Comparison of ENCODE assay signal across 20 cellular contexts in the genomic region with DNA sequence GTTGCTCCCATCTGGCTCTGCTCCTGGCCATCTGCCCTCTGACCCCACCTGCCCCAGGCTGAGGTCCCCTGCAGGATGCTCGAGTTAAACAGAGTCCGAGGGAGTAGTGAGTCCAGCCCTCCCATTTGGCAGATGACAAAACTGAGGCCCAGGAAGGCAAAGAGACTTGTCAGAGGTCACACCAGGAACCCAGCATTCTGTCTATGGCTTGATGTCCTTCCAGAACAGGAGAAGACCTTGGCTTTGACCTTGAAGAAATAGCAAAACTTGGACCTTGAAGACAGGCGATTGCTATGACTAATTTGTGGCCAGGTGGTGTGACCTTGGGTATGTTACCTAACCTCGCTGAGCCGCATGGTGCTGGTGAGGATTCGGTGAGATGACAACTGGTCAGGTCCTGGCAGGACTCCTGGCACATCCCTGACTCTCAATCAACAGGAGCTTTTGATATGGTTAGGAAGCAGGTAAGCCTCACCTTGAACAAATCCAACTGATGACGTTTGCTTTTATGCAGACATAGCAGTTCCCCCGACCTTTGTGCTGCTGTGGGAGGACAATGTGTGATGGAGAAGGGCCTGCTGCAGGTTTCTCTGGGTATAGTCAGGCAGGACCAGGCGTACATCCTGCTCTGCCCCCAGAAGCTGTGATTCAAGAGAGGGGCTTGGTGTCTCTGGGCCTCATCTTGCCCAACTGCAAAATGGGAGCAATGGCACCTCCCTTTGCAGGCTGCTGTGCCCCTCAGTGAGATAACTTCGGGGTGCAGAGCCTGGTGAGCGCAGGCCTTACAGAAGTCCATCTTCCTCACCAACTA.
DNase-seq lines count a peak whose midpoint lies in the region; ATAC-seq, FAIRE-seq and TF ChIP-seq lines count a peak whose summit lies in the region.
"Had no signal": no experiment of that assay in that cellular context is flagged by ENCODE, and none has a peak within 500 bp of the region (broad histone marks: within the 10 kb centered on the region; RNA-seq: fewer than 3 reads in every experiment).

No MANE protein-coding gene starts in this region.

- peak overlapping the region; percentile 82 for H3K27ac Mint-ChIP-seq in neural progenitor cell

- no peak overlapping the region for H4K91ac ChIP-seq in H1 (replicated peaks; ENCODE audit: insufficient read length, low read length)

- H3K36me3 ChIP-seq in Panc1 (ENCODE audit: control insufficient read depth, insufficient read depth, low read length) (no peaks in the 10 kb centered on the region), H1 (ENCODE audit: control insufficient read depth in 2 of 4, insufficient read depth in 4 of 4, low read length in 3 of 4) (no peaks in the 10 kb centered on the region; a peak in 1 of 8 replicates), neural progenitor cell (no peaks in the 10 kb centered on the region), aorta (ENCODE audit: control insufficient read depth in 1 of 2, insufficient read depth in 2 of 2, low read length in 1 of 2) (no peaks in the 10 kb centered on the region), SJCRH30 (no peaks in the 10 kb centered on the region)
- H3K36me3 ChIP-seq: esophagus squamous epithelium, heart right ventricle, stomach had no signal

- BruUV-seq in Panc1 (replicated peaks; lab: Mats Ljungman, UMichigan) = no TSS peak

- H3K79me2 ChIP-seq in H1 (ENCODE audit: control insufficient read depth in 1 of 2, insufficient read depth in 2 of 2, low read length in 2 of 2) (no peaks in the 10 kb centered on the region), neural progenitor cell (ENCODE audit: low read depth) (no peaks in the 10 kb centered on the region)

- no peak overlapping the region for H2BK5ac ChIP-seq in H1 (ENCODE audit: low read depth, low read length)

- H4K20me1 ChIP-seq in H1 (replicated peaks in 1 of 2; ENCODE audit: control insufficient read depth in 1 of 2, insufficient read depth in 2 of 2, low read length in 2 of 2) (no peaks in the 10 kb centered on the region), neural progenitor cell (ENCODE audit: low read depth) (no peaks in the 10 kb centered on the region)

- no peak overlapping the region; the same call in 1 of the 2 replicates for H2BK12ac ChIP-seq in H1 (ENCODE audit: low read depth, low read length)

- H3K9ac ChIP-seq in H1 (replicated peaks in 1 of 4; ENCODE audit: extremely low read depth in 1 of 4, low read depth in 3 of 4, low read length in 3 of 4) (no peak overlapping the region; a peak in 1 of 7 replicates), neural progenitor cell (no peak overlapping the region)

- intact Hi-C loops in Panc1 (cut with micrococcal nuclease; ENCODE audit: unreplicated experiment) = no loop called here
- intact Hi-C loops in aorta (cut with DNase I) = no loop called here

- H3K4me3 Mint-ChIP-seq in neural progenitor cell = no peak overlapping the region
- H3K4me3 Mint-ChIP-seq: neural crest cell had no signal

- H3K9me3 Mint-ChIP-seq in neural progenitor cell = peaks cover 4% of the 10 kb centered on the region
- H3K9me3 Mint-ChIP-seq: neural crest cell had no signal

- H3K27me3 ChIP-seq in Panc1 (ENCODE audit: control insufficient read depth, insufficient read depth, low read length) (no peaks in the 10 kb centered on the region), H1 (replicated peaks in 1 of 4; ENCODE audit: control insufficient read depth in 3 of 4, extremely low read depth in 1 of 4, insufficient read depth in 3 of 4, low read length in 3 of 4) (peaks cover 0 to 2% (median 0%) of the 10 kb centered on the region in 4 experiments; a peak in 1 of 7 replicates), neural progenitor cell (no peaks in the 10 kb centered on the region), aorta (ENCODE audit: control insufficient read depth in 1 of 2, insufficient read depth in 2 of 2, low read length in 1 of 2) (no peaks in the 10 kb centered on the region), SJCRH30 (peaks cover 24% of the 10 kb centered on the region)
- H3K27me3 ChIP-seq: esophagus squamous epithelium, heart right ventricle, stomach had no signal

- H2BK15ac ChIP-seq in H1 (ENCODE audit: low read length) = peak overlapping the region; percentile 5; the same call in 1 of the 2 replicates

- no peak for FAIRE-seq in H1 (lab: Jason Lieb, UNC)
- FAIRE-seq: HTR-8/SVneo had no signal

- 86% methylated on average over 11 of the region's 11 CpGs; no CpG with 5 or more reads in 1 of the 2 experiments for WGBS in H1 (ENCODE audit: extremely low coverage in 1 of 2, insufficient coverage in 1 of 2, insufficient read length in 1 of 2, insufficient replicate concordance in 2 of 2, low coverage in 1 of 2, low lambda C conversion rate in 2 of 2, missing lambda C conversion rate in 1 of 2), 2 experiments
- 89 to 91% methylated on average over 11 of the region's 11 CpGs for WGBS in aorta, 2 donors

- no peak overlapping the region for H3K4me2 ChIP-seq in H1 (ENCODE audit: insufficient read depth in 1 of 2, low read depth in 2 of 2, low read length in 2 of 2)
- H3K4me2 ChIP-seq in neural progenitor cell = no peak overlapping the region

- peaks cover 19% of the 10 kb centered on the region for H3K27me3 Mint-ChIP-seq in neural progenitor cell (ENCODE audit: insufficient read depth, low read depth)

- CTCF ChIA-PET in Panc1 (lab: Charles Lee) = interaction anchor here (0.5 to 0.6 kb wide), 2 partner anchors 45 to 122 kb away, joined by 4 to 6 read pairs; no protein-coding TSS in a partner anchor
- CTCF ChIA-PET in H1 (lab: Charles Lee; ENCODE audit: partially characterized antibody) = interaction anchor here (1.1 kb wide), 1 partner anchor 14 kb away, joined by 3 read pairs; no protein-coding TSS in a partner anchor

- H2BK120ac ChIP-seq in H1 (replicated peaks; ENCODE audit: low read depth, low read length) = no peak overlapping the region

- H3K23ac ChIP-seq in H1 (ENCODE audit: insufficient read length) = no peak overlapping the region

- no peaks in the 10 kb centered on the region for H3K36me3 Mint-ChIP-seq in neural progenitor cell

- no peak overlapping the region for H4K8ac ChIP-seq in H1 (ENCODE audit: extremely low read depth, insufficient read depth, low read length)

- ATAC-seq in Panc1 (no peak), aorta (ENCODE audit: low FRiP score) (no peak)

- no peak overlapping the region for H3K56ac ChIP-seq in H1 (replicated peaks; ENCODE audit: insufficient read length, low read depth, low read length)

- H3K27ac ChIP-seq in Panc1 (ENCODE audit: low read length) (peak overlapping the region; percentile 59; the same call in 1 of the 2 replicates), H1 (ENCODE audit: low read depth, low read length) (no peak overlapping the region), neural progenitor cell (no peak overlapping the region), aorta (ENCODE audit: low read depth in 1 of 2, low read length in 2 of 2) (no peak overlapping the region), SJCRH30 (no peak overlapping the region)
- H3K27ac ChIP-seq: 22Rv1 had no signal

- peak overlapping the region; percentile 86; the same call in 1 of the 2 replicates for H2BK20ac ChIP-seq in H1 (ENCODE audit: low read length)

- no peak overlapping the region for H3K4ac ChIP-seq in H1 (replicated peaks; ENCODE audit: insufficient read length, low read depth, low read length)

- H3K9me3 ChIP-seq in Panc1 (ENCODE audit: control insufficient read depth, insufficient read depth, low read depth, low read length) = no peaks in the 10 kb centered on the region
- no peaks in the 10 kb centered on the region for H3K9me3 ChIP-seq in H1 (ENCODE audit: insufficient read depth in 2 of 2, low read depth in 1 of 2, low read length in 1 of 2)
- H3K9me3 ChIP-seq in neural progenitor cell (ENCODE audit: low read depth) = no peaks in the 10 kb centered on the region
- H3K9me3 ChIP-seq in aorta (ENCODE audit: control insufficient read depth, low read length) = no peaks in the 10 kb centered on the region
- H3K9me3 ChIP-seq in SJCRH30 (replicated peaks) = 0 out of 2 replicates have a peak, but pooled peaks cover 2% of the 10 kb centered on the region
- H3K9me3 ChIP-seq: esophagus squamous epithelium, heart right ventricle, stomach had no signal

- H2AFZ ChIP-seq in H1 (ENCODE audit: low read length) (no peak overlapping the region), neural progenitor cell (replicated peaks) (no peak overlapping the region)

- TF ChIP-seq EP300 in H1 (IDR thresholded peaks at IDR 0.05; ENCODE audit: borderline replicate concordance in 1 of 2, low read depth in 2 of 2, low read length in 2 of 2) = no peak

- H2AK5ac ChIP-seq in H1 (ENCODE audit: low read depth, low read length) = no peak overlapping the region

- no peak overlapping the region for H3K14ac ChIP-seq in H1 (ENCODE audit: insufficient read length)

- H3K23me2 ChIP-seq in H1 (ENCODE audit: low read depth, low read length) = no peaks in the 10 kb centered on the region

- H3K4me1 ChIP-seq in Panc1 (ENCODE audit: control insufficient read depth, insufficient read depth, low read length) = peaks cover 12% of the 10 kb centered on the region
- H3K4me1 ChIP-seq in H1 (replicated peaks in 1 of 4; ENCODE audit: control insufficient read depth in 3 of 4, insufficient read depth in 4 of 4, low read length in 3 of 4) = peaks cover 0 to 2% (median 0%) of the 10 kb centered on the region in 4 experiments; a peak in 2 of 7 replicates
- peaks cover 6% of the 10 kb centered on the region for H3K4me1 ChIP-seq in neural progenitor cell
- H3K4me1 ChIP-seq in aorta (ENCODE audit: control insufficient read depth in 1 of 2, insufficient read depth in 2 of 2, low read length in 2 of 2) = no peaks in the 10 kb centered on the region
- no peaks in the 10 kb centered on the region for H3K4me1 ChIP-seq in SJCRH30

- DNase-seq in DMS53 (lab: John Stamatoyannopoulos, UW) (peak; percentile 39), DMS53 treated with DMSO at 0.1 percent for 48 hours (lab: John Stamatoyannopoulos, UW; ENCODE audit: unreplicated experiment) (no peak), Panc1 (ENCODE audit: low read depth, low spot score) (no peak), H1 (ENCODE audit: low read depth in 1 of 2, low spot score in 2 of 2) (no peak), neural progenitor cell (ENCODE audit: low spot score) (no peak), aorta (no peak), SJCRH30 (no peak), G401 (ENCODE audit: low spot score) (no peak)
- DNase-seq: activated CD4-positive, CD25-positive, alpha-beta regulatory T cell treated with anti-CD3 and anti-CD28 coated beads, Interleukin-2, amount 50 U/mL, for 72 hours; activated naive CD4-positive, alpha-beta T cell treated with anti-CD3 and anti-CD28 coated beads, Interleukin-2, amount 50 U/mL, for 16 hours; C1 segment of cervical spinal cord; esophagus squamous epithelium; NCI-H1694; NCI-H226; Right ventricle myocardium superior; stomach had no signal

- no peak overlapping the region for H3K4me3 ChIP-seq in Panc1 (ENCODE audit: low read depth in 2 of 2, low read length in 2 of 2)
- H3K4me3 ChIP-seq in H1 (ENCODE audit: extremely low read depth in 1 of 4, insufficient read depth in 2 of 4, low read depth in 3 of 4, low read length in 4 of 4) = no peak overlapping the region
- H3K4me3 ChIP-seq in neural progenitor cell = no peak overlapping the region
- H3K4me3 ChIP-seq in aorta (ENCODE audit: low read length in 2 of 2) = no peak overlapping the region
- H3K4me3 ChIP-seq in SJCRH30 = no peak overlapping the region
- H3K4me3 ChIP-seq: esophagus squamous epithelium, heart right ventricle, stomach had no signal

- no peak for TF ChIP-seq POLR2A in H1 (IDR thresholded peaks at IDR 0.05; ENCODE audit: control extremely low read depth in 1 of 2, low read depth in 2 of 2, low read length in 2 of 2)

- no peaks in the 10 kb centered on the region for H3F3A ChIP-seq in neural progenitor cell (ENCODE audit: low read depth)

- no peak for TF ChIP-seq RAD21 in H1 (IDR thresholded peaks at IDR 0.05 in 1 of 2, conservative IDR thresholded peaks at IDR 0.05 in 1 of 2; ENCODE audit: low read depth in 2 of 2, low read length in 2 of 2)

- POLR2A ChIA-PET in Panc1 (lab: Charles Lee) = no interaction called here
- POLR2A ChIA-PET in H1 (lab: Charles Lee; ENCODE audit: partially characterized antibody) = no interaction called here

- H3K4me1 Mint-ChIP-seq in neural progenitor cell = peaks cover 53% of the 10 kb centered on the region

- peak overlapping the region; percentile 48; the same call in 1 of the 2 replicates for H3K18ac ChIP-seq in H1 (ENCODE audit: extremely low read depth, low read length)

- TF ChIP-seq CTCF in Panc1 (IDR thresholded peaks at IDR 0.05) = no peak
- no peak for TF ChIP-seq CTCF in H1 (IDR thresholded peaks at IDR 0.05; ENCODE audit: control extremely low read depth in 1 of 3, insufficient read depth in 1 of 3, low read depth in 1 of 3, low read length in 3 of 3)
- no peak for TF ChIP-seq CTCF in neural progenitor cell (IDR thresholded peaks at IDR 0.05)

- H4K5ac ChIP-seq in H1 (ENCODE audit: insufficient read length, low read depth, low read length) = no peak overlapping the region

- in situ Hi-C loops in Panc1 (cut with HindIII; ENCODE audit: low pct_unique_long_range_greater_than_20kb, low sequenced_read_pairs) (no loop called here), G401 (cut with HindIII; ENCODE audit: low sequenced_read_pairs) (no loop called here)

- no peaks in the 10 kb centered on the region for H3K79me1 ChIP-seq in H1 (ENCODE audit: low read depth, low read length)
